Comparison of ENCODE assay signal across 15 cellular contexts in the genomic region with DNA sequence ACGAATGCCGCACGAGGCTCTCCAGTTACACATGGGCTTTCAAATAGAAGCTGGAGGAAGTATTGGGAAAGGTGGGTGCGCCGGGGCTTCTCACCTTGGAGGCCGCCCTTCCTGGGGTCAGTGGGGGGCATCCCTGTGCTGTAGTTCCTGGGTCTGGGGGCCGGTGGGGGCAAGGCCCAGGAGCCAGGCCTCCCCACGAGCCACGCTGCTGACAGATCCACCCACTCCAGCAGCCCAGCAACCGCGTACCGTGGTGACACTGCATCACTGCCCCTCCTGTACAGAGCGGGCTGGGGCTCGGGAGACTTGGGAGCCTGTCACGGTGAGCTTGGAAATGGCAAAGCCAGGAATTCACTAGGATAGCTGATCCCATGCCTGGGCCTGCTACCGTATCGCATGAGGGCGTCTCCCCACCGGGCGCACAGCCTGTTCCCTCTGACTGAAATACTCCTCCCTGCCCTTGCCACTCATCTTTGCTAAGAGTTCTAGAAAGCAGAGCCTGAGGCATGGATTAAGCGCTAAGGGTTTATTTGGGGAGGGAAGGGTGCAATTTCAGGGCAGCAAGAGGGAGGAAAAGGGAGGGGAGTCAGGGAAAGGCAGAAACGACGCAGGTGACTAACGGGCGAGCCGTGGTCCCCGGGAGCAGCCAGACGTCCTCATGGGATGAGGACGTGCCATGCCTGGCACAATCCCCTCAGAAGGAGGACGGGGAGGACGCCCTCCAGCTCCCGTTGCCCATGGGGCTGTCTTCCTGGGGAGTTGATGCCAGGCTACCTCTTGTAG. TPM values are rescaled to one million over a fixed set of nuclear protein-coding genes. Genes with fewer than 3 reads are reported as not detected.
"Had no signal": no experiment of that assay in that cellular context is flagged by ENCODE, and none has a peak within 500 bp of the region (broad histone marks: within the 10 kb centered on the region; RNA-seq: fewer than 3 reads in every experiment).

No MANE protein-coding gene starts in this region.

- H3K4me3 Mint-ChIP-seq: activated B cell treated with CpG ODN at 0.5 μM for 24 hours; activated CD4-positive, alpha-beta T cell treated with anti-CD3 and anti-CD28 coated beads, Interleukin-2, amount 10 ng/mL, durations not matched to agents 24 days and 14 days; activated naive CD4-positive, alpha-beta T cell treated with anti-CD3 and anti-CD28 coated beads for 36 hours; activated T-helper 17 cell treated with anti-CD3 and anti-CD28 coated beads, Interleukin-2, amount 50 U/mL, for 72 hours; effector memory CD8-positive, alpha-beta T cell; immature natural killer cell; stimulated activated naive B cell treated with anti-CD40 and anti-IgM and Interleukin-4, amounts not matched to agents 10 μg/mL and 1 μg/mL and 100 μg/mL, for 72 hours had no signal

- H3K27me3 ChIP-seq: tibial nerve had no signal

- DNase-seq: activated B cell treated with CpG ODN at 0.5 μM for 24 hours; activated CD4-positive, alpha-beta T cell treated with anti-CD3 and anti-CD28 coated beads, Interleukin-2, amount 10 ng/mL, durations not matched to agents 24 days and 14 days; activated naive CD4-positive, alpha-beta T cell treated with anti-CD3 and anti-CD28 coated beads for 36 hours; central memory CD4-positive, alpha-beta T cell; effector memory CD8-positive, alpha-beta T cell; immature natural killer cell; left colon; mesenchymal stem cell; stimulated activated CD4-positive, alpha-beta T cell treated with anti-CD3 and anti-CD28 coated beads, Interleukin-1b, Interleukin-23, amount 100 ng/mL, for 48 hours; stimulated activated naive B cell treated with anti-CD40 and anti-IgM and Interleukin-4, amounts not matched to agents 10 μg/mL and 1 μg/mL and 100 μg/mL, for 72 hours had no signal

- H3K36me3 ChIP-seq: tibial nerve had no signal

- H3K4me1 Mint-ChIP-seq: activated B cell treated with CpG ODN at 0.5 μM for 24 hours; activated CD4-positive, alpha-beta T cell treated with anti-CD3 and anti-CD28 coated beads, Interleukin-2, amount 10 ng/mL, durations not matched to agents 24 days and 14 days; activated T-helper 17 cell treated with anti-CD3 and anti-CD28 coated beads, Interleukin-2, amount 50 U/mL, for 72 hours; immature natural killer cell; stimulated activated naive B cell treated with anti-CD40 and anti-IgM and Interleukin-4, amounts not matched to agents 10 μg/mL and 1 μg/mL and 100 μg/mL, for 72 hours had no signal

- H3K27me3 Mint-ChIP-seq: activated CD4-positive, alpha-beta T cell treated with anti-CD3 and anti-CD28 coated beads, Interleukin-2, amount 10 ng/mL, durations not matched to agents 24 days and 14 days had no signal

- H3K27ac ChIP-seq: epithelial cell of prostate, tibial nerve had no signal

- H3K9me3 Mint-ChIP-seq: activated naive CD4-positive, alpha-beta T cell treated with anti-CD3 and anti-CD28 coated beads for 36 hours had no signal

- H3K4me1 ChIP-seq: tibial nerve had no signal

- H3K4me3 ChIP-seq: tibial nerve had no signal

- ATAC-seq: activated T-helper 17 cell treated with anti-CD3 and anti-CD28 coated beads, Interleukin-2, amount 50 U/mL, for 72 hours; effector memory CD8-positive, alpha-beta T cell; left colon; SK-N-SH treated with all-trans-retinoic acid at 6 μM for 48 hours; stimulated activated naive B cell treated with anti-CD40 and anti-IgM and Interleukin-4, amounts not matched to agents 10 μg/mL and 1 μg/mL and 100 μg/mL, for 72 hours had no signal

- H3K27ac Mint-ChIP-seq: activated B cell treated with CpG ODN at 0.5 μM for 24 hours; activated CD4-positive, alpha-beta T cell treated with anti-CD3 and anti-CD28 coated beads, Interleukin-2, amount 10 ng/mL, durations not matched to agents 24 days and 14 days; activated naive CD4-positive, alpha-beta T cell treated with anti-CD3 and anti-CD28 coated beads for 36 hours; activated T-helper 17 cell treated with anti-CD3 and anti-CD28 coated beads, Interleukin-2, amount 50 U/mL, for 72 hours; effector memory CD8-positive, alpha-beta T cell; immature natural killer cell; stimulated activated naive B cell treated with anti-CD40 and anti-IgM and Interleukin-4, amounts not matched to agents 10 μg/mL and 1 μg/mL and 100 μg/mL, for 72 hours had no signal

RNA-seq across cellular contexts. Expression of gene ADRA2C, which starts 50.7 kb away (rescaled TPM):
- total RNA-seq: activated B cell treated with CpG ODN at 0.5 μM for 24 hours; activated CD4-positive, alpha-beta T cell treated with anti-CD3 and anti-CD28 coated beads, Interleukin-2, amount 10 ng/mL, durations not matched to agents 24 days and 14 days; activated naive CD4-positive, alpha-beta T cell treated with anti-CD3 and anti-CD28 coated beads for 36 hours; activated T-helper 17 cell treated with anti-CD3 and anti-CD28 coated beads, Interleukin-2, amount 50 U/mL, for 72 hours; T-helper 1 cell treated with Interleukin-12 subunit alpha and Interleukin-12 subunit beta and Interleukin-4 antibody, amounts not matched to agents 30 ng/mL and 1 ng/mL, for 36 hours had no signal
- polyA plus RNA-seq: immature natural killer cell had no signal
